27 cellular contexts compared by ENCODE assay signal in genomic region chr3:123140591-123140990, GRCh38.
"Had no signal": no experiment of that assay in that cellular context is flagged by ENCODE, and none has a peak within 500 bp of the region (broad histone marks: within the 10 kb centered on the region; RNA-seq: fewer than 3 reads in every experiment).

No MANE protein-coding gene starts in this region.

- H3K4me1 ChIP-seq: pancreas, psoas muscle, right atrium auricular region had no signal

- H3K27me3 Mint-ChIP-seq: activated B cell treated with CpG ODN at 0.5 μM for 24 hours; activated CD8-positive, alpha-beta T cell treated with anti-CD3 and anti-CD28 coated beads for 36 hours; activated naive CD4-positive, alpha-beta T cell treated with anti-CD3 and anti-CD28 coated beads, Interleukin-2, amount 50 U/mL, for 24 hours; activated naive CD8-positive, alpha-beta T cell treated with anti-CD3 and anti-CD28 coated beads, Interleukin-2, amount 50 U/mL, for 24 hours; naive B cell; stimulated activated naive CD8-positive, alpha-beta T cell treated with anti-CD3 and anti-CD28 coated beads, Interleukin-15, Interleukin-2, amounts not matched to agents 100 ng/mL and 50 ng/mL, for 24 hours; T-cell; type B pancreatic cell had no signal

- H3K36me3 Mint-ChIP-seq: immature natural killer cell, naive B cell had no signal

- H3K4me3 Mint-ChIP-seq: activated B cell treated with CpG ODN at 0.5 μM for 24 hours; activated CD8-positive, alpha-beta T cell treated with anti-CD3 and anti-CD28 coated beads for 36 hours; activated naive CD4-positive, alpha-beta T cell treated with anti-CD3 and anti-CD28 coated beads, Interleukin-2, amount 50 U/mL, for 24 hours; activated naive CD8-positive, alpha-beta T cell treated with anti-CD3 and anti-CD28 coated beads, Interleukin-2, amount 50 U/mL, for 24 hours; activated T-cell treated with anti-CD3 and anti-CD28 coated beads, Interleukin-2, amount 50 U/mL, for 4 hours; immature natural killer cell; naive B cell; nephron progenitor cell; stimulated activated naive CD8-positive, alpha-beta T cell treated with anti-CD3 and anti-CD28 coated beads, Interleukin-15, Interleukin-2, amounts not matched to agents 100 ng/mL and 50 ng/mL, for 24 hours; T-cell; T-helper 2 cell treated with Interferon-gamma antibody and Interleukin-4, amounts not matched to agents 5 μg/mL and 100 μg/mL, for 36 hours; type B pancreatic cell had no signal

- H3K9me3 ChIP-seq: pancreas, psoas muscle, right atrium auricular region, vagina had no signal

- H3K27ac Mint-ChIP-seq: activated B cell treated with CpG ODN at 0.5 μM for 24 hours; activated CD8-positive, alpha-beta T cell treated with anti-CD3 and anti-CD28 coated beads for 36 hours; activated naive CD8-positive, alpha-beta T cell treated with anti-CD3 and anti-CD28 coated beads, Interleukin-2, amount 50 U/mL, for 24 hours; activated T-helper 2 cell treated with anti-CD3 and anti-CD28 coated beads, Interferon-gamma antibody, Interleukin-2, Interleukin-4, amounts not matched to agents 10 μg/mL and 5 μg/mL and 100 μg/mL, durations not matched to agents 14 hours and 24 hours and 36 hours; immature natural killer cell; nephron progenitor cell; stimulated activated naive CD8-positive, alpha-beta T cell treated with anti-CD3 and anti-CD28 coated beads, Interleukin-15, Interleukin-2, amounts not matched to agents 100 ng/mL and 50 ng/mL, for 24 hours; T-cell; T-helper 2 cell treated with Interferon-gamma antibody and Interleukin-4, amounts not matched to agents 5 μg/mL and 100 μg/mL, for 36 hours; type B pancreatic cell had no signal

- H3K4me1 Mint-ChIP-seq: activated B cell treated with CpG ODN at 0.5 μM for 24 hours; activated naive CD4-positive, alpha-beta T cell treated with anti-CD3 and anti-CD28 coated beads, Interleukin-2, amount 50 U/mL, for 24 hours; activated naive CD8-positive, alpha-beta T cell treated with anti-CD3 and anti-CD28 coated beads, Interleukin-2, amount 50 U/mL, for 24 hours; immature natural killer cell; naive B cell; T-cell had no signal

- H3K27me3 ChIP-seq: pancreas, right atrium auricular region, vagina had no signal

- ATAC-seq: activated CD8-positive, alpha-beta T cell treated with anti-CD3 and anti-CD28 coated beads for 36 hours; activated naive CD8-positive, alpha-beta T cell treated with anti-CD3 and anti-CD28 coated beads, Interleukin-2, amount 50 U/mL, for 24 hours; activated T-cell treated with anti-CD3 and anti-CD28 coated beads, Interleukin-2, amount 50 U/mL, for 4 hours; left colon; pancreas; T-cell had no signal

- H3K27ac ChIP-seq: pancreas, psoas muscle, right atrium auricular region, vagina had no signal

- H3K4me3 ChIP-seq: pancreas, psoas muscle, right atrium auricular region, vagina had no signal

- H3K9me3 Mint-ChIP-seq: activated B cell treated with CpG ODN at 0.5 μM for 24 hours; activated CD8-positive, alpha-beta T cell treated with anti-CD3 and anti-CD28 coated beads for 36 hours; activated naive CD4-positive, alpha-beta T cell treated with anti-CD3 and anti-CD28 coated beads, Interleukin-2, amount 50 U/mL, for 24 hours; activated naive CD8-positive, alpha-beta T cell treated with anti-CD3 and anti-CD28 coated beads, Interleukin-2, amount 50 U/mL, for 24 hours; activated T-cell treated with anti-CD3 and anti-CD28 coated beads, Interleukin-2, amount 50 U/mL, for 4 hours; activated T-helper 2 cell treated with anti-CD3 and anti-CD28 coated beads, Interferon-gamma antibody, Interleukin-2, Interleukin-4, amounts not matched to agents 10 μg/mL and 5 μg/mL and 100 μg/mL, durations not matched to agents 14 hours and 24 hours and 36 hours; immature natural killer cell; naive B cell; nephron progenitor cell; stimulated activated naive CD8-positive, alpha-beta T cell treated with anti-CD3 and anti-CD28 coated beads, Interleukin-15, Interleukin-2, amounts not matched to agents 100 ng/mL and 50 ng/mL, for 24 hours; T-cell; T-helper 2 cell treated with Interferon-gamma antibody and Interleukin-4, amounts not matched to agents 5 μg/mL and 100 μg/mL, for 36 hours; type B pancreatic cell had no signal

- DNase-seq: activated B cell treated with CpG ODN at 0.5 μM for 24 hours; activated CD4-positive, alpha-beta T cell treated with anti-CD3 and anti-CD28 coated beads, Interleukin-2, amount 50 U/mL, for 1 hour; activated CD8-positive, alpha-beta T cell treated with anti-CD3 and anti-CD28 coated beads for 36 hours; activated naive CD8-positive, alpha-beta T cell treated with anti-CD3 and anti-CD28 coated beads, Interleukin-2, amount 50 U/mL, for 24 hours; activated T-cell treated with anti-CD3 and anti-CD28 coated beads, Interleukin-2, amount 50 U/mL, for 4 hours; amygdala; caudate nucleus; dermis blood vessel endothelial cell; effector CD8-positive, alpha-beta T cell; immature natural killer cell; kidney; left colon; mammary epithelial cell; naive B cell; nephron progenitor cell; pancreas; psoas muscle; stimulated activated CD4-positive, alpha-beta T cell treated with anti-CD3 and anti-CD28 coated beads, Interleukin-2, amount 100 ng/mL, for 48 hours; substantia nigra; T-cell had no signal
